8 cellular contexts compared by ENCODE assay signal in genomic region chr5:43556857-43557593, GRCh38. TPM values are rescaled to one million over a fixed set of nuclear protein-coding genes. Genes with fewer than 3 reads are reported as not detected.
DNase-seq lines count a peak whose midpoint lies in the region; ATAC-seq and TF ChIP-seq lines count a peak whose summit lies in the region.

PAIP1 (minus strand) TSS chr5:43557077; CDS start chr5:43556846, 231 bp downstream.

- H3K4me3 ChIP-seq in CD4-positive, CD25-positive, alpha-beta regulatory T cell (ENCODE audit: low read depth, low read length), result peak within 1 kb of the TSS; percentile 95
- H3K4me3 ChIP-seq in lower lobe of right lung, result peak within 1 kb of the TSS; percentile 75

- H3K9me3 ChIP-seq in CD4-positive, CD25-positive, alpha-beta regulatory T cell (ENCODE audit: control insufficient read depth in 2 of 2, low read length in 2 of 2), result no peaks in the 10 kb centered on the region
- no peaks in the 10 kb centered on the region for H3K9me3 ChIP-seq in lower lobe of right lung

- peaks cover 7 to 20% (median 12%) of the 10 kb centered on the region in 4 donors for H3K4me1 Mint-ChIP-seq in CD4-positive, CD25-positive, alpha-beta regulatory T cell
- peaks cover 15% of the 10 kb centered on the region for H3K4me1 Mint-ChIP-seq in activated CD4-positive, alpha-beta memory T cell treated with anti-CD3 and anti-CD28 coated beads for 36 hours (ENCODE audit: low read depth)

- intact Hi-C loops in activated CD4-positive, alpha-beta memory T cell treated with anti-CD3 and anti-CD28 coated beads for 36 hours (cut with micrococcal nuclease), result loop anchor here (1.0 to 5.0 kb wide), 10 partner anchors 24 to 1250 kb away; partner anchors contain the start of genes C5orf34, MRPS30, NNT and ZNF131
- intact Hi-C loops in lower lobe of right lung (cut with DNase I), result no loop called here

- POLR2A ChIA-PET in activated CD4-positive, alpha-beta memory T cell treated with anti-CD3 and anti-CD28 coated beads for 36 hours (lab: Charles Lee), result interaction anchor here (1.0 to 2.3 kb wide), 4 partner anchors 45 to 73 kb away, joined by 3 to 19 read pairs (median 6); partner anchors contain the start of genes NNT and TMEM267

- peak; percentile 79 to 89 (median 89) for DNase-seq in CD4-positive, CD25-positive, alpha-beta regulatory T cell
- DNase-seq in NCI-H748 treated with DMSO at 0.1 percent for 48 hours (lab: John Stamatoyannopoulos, UW) (peak; percentile 84), ecto neural progenitor cell (ENCODE audit: low spot score) (peak; percentile 89), lower lobe of right lung (peak; percentile 88)
- peak; percentile 89 for DNase-seq in activated CD4-positive, alpha-beta memory T cell treated with anti-CD3 and anti-CD28 coated beads for 36 hours
- DNase-seq in stimulated activated CD4-positive, alpha-beta T cell treated with anti-CD3 and anti-CD28 coated beads, TNF-alpha, amount 100 ng/mL, for 24 hours (ENCODE audit: low read depth in 3 of 3), result peak; percentile 67 to 71 (median 70)

- H3K4me3 Mint-ChIP-seq in CD4-positive, CD25-positive, alpha-beta regulatory T cell, result peak within 1 kb of the TSS; percentile 94 to 95 (median 94)
- H3K4me3 Mint-ChIP-seq in activated CD4-positive, alpha-beta memory T cell treated with anti-CD3 and anti-CD28 coated beads for 36 hours, result peak within 1 kb of the TSS; percentile 90

- CTCF ChIA-PET in activated CD4-positive, alpha-beta memory T cell treated with anti-CD3 and anti-CD28 coated beads for 36 hours (lab: Charles Lee), result interaction anchor here (0.6 to 1.0 kb wide), 4 partner anchors 43 to 74 kb away, joined by 3 to 8 read pairs (median 4); partner anchors contain the start of genes NNT and TMEM267

- peak; percentile 82 to 86 for ATAC-seq in CD4-positive, CD25-positive, alpha-beta regulatory T cell (ENCODE audit: low read depth in 2 of 2)
- ATAC-seq in GM19324 (IDR thresholded peaks at IDR 0.05; ENCODE audit: low FRiP score, unreplicated experiment), result peak; percentile 86
- peak; percentile 67 for ATAC-seq in HG03460 (IDR thresholded peaks at IDR 0.05; ENCODE audit: unreplicated experiment)
- ATAC-seq in lower lobe of right lung, result peak; percentile 97

- TF ChIP-seq CTCF in lower lobe of right lung (IDR thresholded peaks at IDR 0.05), result peak; percentile 73

- no peaks in the 10 kb centered on the region for H3K9me3 Mint-ChIP-seq in CD4-positive, CD25-positive, alpha-beta regulatory T cell
- no peaks in the 10 kb centered on the region for H3K9me3 Mint-ChIP-seq in activated CD4-positive, alpha-beta memory T cell treated with anti-CD3 and anti-CD28 coated beads for 36 hours

- no peaks in the 10 kb centered on the region for H3K27me3 ChIP-seq in CD4-positive, CD25-positive, alpha-beta regulatory T cell (ENCODE audit: control insufficient read depth, insufficient read depth, low read length)
- no peaks in the 10 kb centered on the region for H3K27me3 ChIP-seq in lower lobe of right lung (ENCODE audit: low read depth)

- H3K27me3 Mint-ChIP-seq in CD4-positive, CD25-positive, alpha-beta regulatory T cell, result peaks cover 7% of the 10 kb centered on the region
- no peaks in the 10 kb centered on the region for H3K27me3 Mint-ChIP-seq in activated CD4-positive, alpha-beta memory T cell treated with anti-CD3 and anti-CD28 coated beads for 36 hours

- H3K4me1 ChIP-seq in CD4-positive, CD25-positive, alpha-beta regulatory T cell (ENCODE audit: control insufficient read depth, insufficient read depth, low read length, poor library complexity, severe bottlenecking), result peaks cover 45% of the 10 kb centered on the region
- H3K4me1 ChIP-seq in lower lobe of right lung, result peaks cover 33% of the 10 kb centered on the region

- H3K36me3 ChIP-seq in CD4-positive, CD25-positive, alpha-beta regulatory T cell (ENCODE audit: control insufficient read depth, insufficient read depth, low read length), result peaks cover 14% of the 10 kb centered on the region
- H3K36me3 ChIP-seq in lower lobe of right lung, result peaks cover 28% of the 10 kb centered on the region

- H3K27ac Mint-ChIP-seq in CD4-positive, CD25-positive, alpha-beta regulatory T cell, result peak within 1 kb of the TSS; percentile 97 to 98 (median 97)
- peak within 1 kb of the TSS; percentile 91 for H3K27ac Mint-ChIP-seq in activated CD4-positive, alpha-beta memory T cell treated with anti-CD3 and anti-CD28 coated beads for 36 hours

- H3K36me3 Mint-ChIP-seq in CD4-positive, CD25-positive, alpha-beta regulatory T cell, result no peaks in the 10 kb centered on the region
- peaks cover 7% of the 10 kb centered on the region for H3K36me3 Mint-ChIP-seq in activated CD4-positive, alpha-beta memory T cell treated with anti-CD3 and anti-CD28 coated beads for 36 hours

- peak within 1 kb of the TSS; percentile 88 for H3K27ac ChIP-seq in CD4-positive, CD25-positive, alpha-beta regulatory T cell (ENCODE audit: insufficient read depth, low read length, poor library complexity, severe bottlenecking)
- H3K27ac ChIP-seq in lower lobe of right lung, result peak within 1 kb of the TSS; percentile 95

RNA-seq across cellular contexts. Expression of gene PAIP1, which starts in this region (rescaled TPM):
- total RNA-seq in CD4-positive, CD25-positive, alpha-beta regulatory T cell, result 31.2 TPM
- polyA plus RNA-seq in CD4-positive, CD25-positive, alpha-beta regulatory T cell, result 10 to 100 TPM; 42.8 to 49.6 (median 44.8) TPM
- 10 to 100 TPM; 49.2 to 50.5 TPM for total RNA-seq in activated CD4-positive, alpha-beta memory T cell treated with anti-CD3 and anti-CD28 coated beads for 36 hours
- total RNA-seq in lower lobe of right lung, result 71.9 TPM

Comparison
In these comparisons a context has a peak if more than half of its experiments do, and no peak if none do; other contexts are left out.
1. Peak in every context shown above with its lines: DNase-seq, ATAC-seq, H3K4me3 ChIP-seq and H3K27ac ChIP-seq.